Comparison of ENCODE assay signal across 11 cellular contexts in the genomic region with DNA sequence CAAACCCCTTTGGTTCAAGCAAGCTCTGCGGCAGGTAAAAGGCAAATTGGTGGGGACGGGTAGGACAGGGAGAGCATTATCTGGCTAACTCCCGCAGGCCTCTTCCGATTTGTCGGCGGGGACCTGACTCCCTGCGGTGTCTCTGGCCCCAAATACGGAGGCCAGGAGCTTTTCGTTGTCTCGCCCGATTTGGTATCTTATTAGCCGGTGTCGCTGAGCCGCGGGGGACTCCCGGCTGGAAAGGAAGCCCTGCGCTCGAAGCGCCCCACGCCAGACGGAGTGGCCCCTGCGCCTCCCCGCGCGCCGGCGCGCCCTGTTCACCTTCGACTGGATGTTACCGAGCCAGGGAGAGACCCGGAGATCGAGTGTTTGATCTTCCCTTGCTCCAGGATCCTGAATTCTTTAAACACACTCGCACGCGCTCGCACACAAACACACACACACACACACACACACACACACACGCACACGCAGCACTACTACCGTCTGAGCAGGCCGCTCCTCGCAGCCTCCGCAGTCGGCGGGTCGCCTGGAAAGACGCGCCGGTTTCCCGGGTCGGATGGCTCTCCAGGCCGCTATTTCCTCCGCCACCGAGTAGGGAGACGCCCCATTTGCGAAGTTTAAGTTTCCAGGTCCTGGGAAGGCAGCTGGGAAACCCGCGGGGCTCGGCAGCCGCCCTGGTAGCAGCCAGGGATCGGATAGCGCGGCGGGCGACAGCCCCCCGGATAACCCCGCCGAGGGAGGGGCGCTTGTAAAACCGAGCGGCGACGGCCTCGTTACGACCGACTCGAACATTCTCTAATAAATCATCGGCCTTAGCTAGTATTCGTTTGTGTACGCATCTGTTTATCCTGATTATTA. TPM values are rescaled to one million over a fixed set of nuclear protein-coding genes. Genes with fewer than 3 reads are reported as not detected.
DNase-seq lines count a peak whose midpoint lies in the region; ATAC-seq and TF ChIP-seq lines count a peak whose summit lies in the region.
"Had no signal": no experiment of that assay in that cellular context is flagged by ENCODE, and none has a peak within 500 bp of the region (broad histone marks: within the 10 kb centered on the region; RNA-seq: fewer than 3 reads in every experiment).

No MANE protein-coding gene starts in this region.

- H3K4me1 ChIP-seq in CD8-positive, alpha-beta memory T cell (ENCODE audit: insufficient read depth, low read length): peaks cover 27% of the 10 kb centered on the region

- peaks cover 17 to 32% (median 21%) of the 10 kb centered on the region in 3 donors for H3K4me1 Mint-ChIP-seq in CD8-positive, alpha-beta memory T cell
- H3K4me1 Mint-ChIP-seq in effector memory CD8-positive, alpha-beta T cell (ENCODE audit: low read depth in 2 of 2): peaks cover 14 to 15% of the 10 kb centered on the region in 2 donors
- peaks cover 20% of the 10 kb centered on the region for H3K4me1 Mint-ChIP-seq in nephron

- no peak overlapping the region for H3K4me3 ChIP-seq in CD8-positive, alpha-beta memory T cell (ENCODE audit: low read length)
- peak overlapping the region; percentile 54 for H3K4me3 ChIP-seq in MG63

- peaks cover 0 to 20% (median 6%) of the 10 kb centered on the region in 5 donors for H3K9me3 Mint-ChIP-seq in CD8-positive, alpha-beta memory T cell
- H3K9me3 Mint-ChIP-seq in effector memory CD8-positive, alpha-beta T cell: no peaks in the 10 kb centered on the region
- H3K9me3 Mint-ChIP-seq in nephron: no peaks in the 10 kb centered on the region
- H3K9me3 Mint-ChIP-seq: natural killer cell treated with Interleukin-12 subunit alpha and Interleukin-12 subunit beta and Interleukin-15 and Interleukin-18, amount 100 ng/mL, for 72 hours had no signal

- no peak for TF ChIP-seq CTCF in nephron (IDR thresholded peaks at IDR 0.05; ENCODE audit: unreplicated experiment in 3 of 3)

- peaks cover 87 to 98% of the 10 kb centered on the region in 2 donors for H3K27me3 Mint-ChIP-seq in CD8-positive, alpha-beta memory T cell
- peaks cover 82 to 94% of the 10 kb centered on the region in 2 donors for H3K27me3 Mint-ChIP-seq in effector memory CD8-positive, alpha-beta T cell
- peaks cover 100% of the 10 kb centered on the region for H3K27me3 Mint-ChIP-seq in nephron (ENCODE audit: low read depth)

- H3K27ac Mint-ChIP-seq in CD8-positive, alpha-beta memory T cell: peak overlapping the region in 4 of 8 donors; percentile 33 to 90 (median 65)
- peak overlapping the region; percentile 29 to 58 for H3K27ac Mint-ChIP-seq in effector memory CD8-positive, alpha-beta T cell
- H3K27ac Mint-ChIP-seq in nephron: no peak overlapping the region
- H3K27ac Mint-ChIP-seq: natural killer cell treated with Interleukin-12 subunit alpha and Interleukin-12 subunit beta and Interleukin-15 and Interleukin-18, amount 100 ng/mL, for 72 hours had no signal

- H3K36me3 Mint-ChIP-seq in CD8-positive, alpha-beta memory T cell: no peaks in the 10 kb centered on the region
- H3K36me3 Mint-ChIP-seq in effector memory CD8-positive, alpha-beta T cell (ENCODE audit: insufficient read depth): peaks cover 31% of the 10 kb centered on the region
- H3K36me3 Mint-ChIP-seq in nephron (ENCODE audit: low read depth): no peaks in the 10 kb centered on the region
- H3K36me3 Mint-ChIP-seq: natural killer cell treated with Interleukin-12 subunit alpha and Interleukin-12 subunit beta and Interleukin-15 and Interleukin-18, amount 100 ng/mL, for 72 hours had no signal

- POLR2A ChIA-PET in CD8-positive, alpha-beta memory T cell (lab: Charles Lee): no interaction called here

- peak; percentile 27 for ATAC-seq in effector memory CD8-positive, alpha-beta T cell (replicated peaks)
- no peak for ATAC-seq in GM18511 (IDR thresholded peaks at IDR 0.05; ENCODE audit: unreplicated experiment)
- ATAC-seq in GM21576 (IDR thresholded peaks at IDR 0.05; ENCODE audit: unreplicated experiment): no peak
- no peak for ATAC-seq in HG03469 (IDR thresholded peaks at IDR 0.05; ENCODE audit: unreplicated experiment)

- CTCF ChIA-PET in CD8-positive, alpha-beta memory T cell (lab: Charles Lee): interaction anchor here (0.7 to 1.5 kb wide), 3 partner anchors 11 to 41 kb away, joined by 3 read pairs; no protein-coding TSS in a partner anchor

- H3K27me3 ChIP-seq in CD8-positive, alpha-beta memory T cell (ENCODE audit: insufficient read depth, low read length, poor library complexity, severe bottlenecking): peaks cover 65% of the 10 kb centered on the region
- H3K27me3 ChIP-seq in MG63: no peaks in the 10 kb centered on the region

- no peaks in the 10 kb centered on the region for H3K36me3 ChIP-seq in CD8-positive, alpha-beta memory T cell (ENCODE audit: insufficient read depth, low read length)
- H3K36me3 ChIP-seq in MG63: no peaks in the 10 kb centered on the region; the same call in 1 of the 2 replicates

- peak overlapping the region in 6 of 7 donors; percentile 8 to 80 (median 51) for H3K4me3 Mint-ChIP-seq in CD8-positive, alpha-beta memory T cell
- peak overlapping the region; percentile 47 to 66 for H3K4me3 Mint-ChIP-seq in effector memory CD8-positive, alpha-beta T cell
- peak overlapping the region; percentile 58 to 77 (median 67) for H3K4me3 Mint-ChIP-seq in nephron
- H3K4me3 Mint-ChIP-seq: natural killer cell treated with Interleukin-12 subunit alpha and Interleukin-12 subunit beta and Interleukin-15 and Interleukin-18, amount 100 ng/mL, for 72 hours had no signal

- no peak for DNase-seq in CD8-positive, alpha-beta memory T cell
- peak; percentile 60 for DNase-seq in MG63
- DNase-seq in effector memory CD8-positive, alpha-beta T cell: no peak
- DNase-seq in hippocampal formation (lab: John Stamatoyannopoulos, UW): no peak
- DNase-seq: foreskin melanocyte had no signal

- no peak overlapping the region for H3K27ac ChIP-seq in CD8-positive, alpha-beta memory T cell (ENCODE audit: low read depth, low read length)
- H3K27ac ChIP-seq: KMS-11 had no signal

- no peaks in the 10 kb centered on the region for H3K9me3 ChIP-seq in CD8-positive, alpha-beta memory T cell (ENCODE audit: low read length)
- H3K9me3 ChIP-seq in MG63: no peaks in the 10 kb centered on the region

RNA-seq across cellular contexts. Expression of a gene that starts 3.3 kb away (rescaled TPM):
- total RNA-seq in CD8-positive, alpha-beta memory T cell: not detected
- not detected for polyA plus RNA-seq in CD8-positive, alpha-beta memory T cell
- not detected in 2 replicates for total RNA-seq in MG63 (2014; rRNA removed; shearing (Covaris generic); ENCODE audit: low replicate concordance)
- total RNA-seq: natural killer cell treated with Interleukin-12 subunit alpha and Interleukin-12 subunit beta and Interleukin-15 and Interleukin-18, amount 100 ng/mL, for 72 hours had no signal

RNA-seq across cellular contexts. Expression of a gene that starts 4.0 kb away (rescaled TPM):
- total RNA-seq in CD8-positive, alpha-beta memory T cell: not detected
- not detected for polyA plus RNA-seq in CD8-positive, alpha-beta memory T cell
- total RNA-seq in MG63 (2014; rRNA removed; shearing (Covaris generic); ENCODE audit: low replicate concordance): 5.0 TPM in 1 of 2 replicates, not detected in the other
- total RNA-seq: natural killer cell treated with Interleukin-12 subunit alpha and Interleukin-12 subunit beta and Interleukin-15 and Interleukin-18, amount 100 ng/mL, for 72 hours had no signal

RNA-seq across cellular contexts. Expression of a gene that starts 9.5 kb away (rescaled TPM):
- total RNA-seq in CD8-positive, alpha-beta memory T cell: not detected
- not detected for polyA plus RNA-seq in CD8-positive, alpha-beta memory T cell
- total RNA-seq in MG63 (2014; rRNA removed; shearing (Covaris generic); ENCODE audit: low replicate concordance): 6.1 and 10.2 TPM in 2 replicates
- total RNA-seq: natural killer cell treated with Interleukin-12 subunit alpha and Interleukin-12 subunit beta and Interleukin-15 and Interleukin-18, amount 100 ng/mL, for 72 hours had no signal

Comparison
In these comparisons a context has a peak if more than half of its experiments do, and no peak if none do; other contexts are left out.
1. H3K27ac Mint-ChIP-seq: peak in effector memory CD8-positive, alpha-beta T cell (2 of 2); none in nephron (0 of 3).
2. Peak in every context shown above with its lines, with median percentiles within 50 percentile points of each other: H3K4me3 Mint-ChIP-seq.